Comparison of ENCODE assay signal across 9 cellular contexts in genomic region chr10:3625959-3626751, GRCh38.
DNase-seq lines count a peak whose midpoint lies in the region; ATAC-seq and TF ChIP-seq lines count a peak whose summit lies in the region.
"Had no signal": no experiment of that assay in that cellular context is flagged by ENCODE, and none has a peak within 500 bp of the region (broad histone marks: within the 10 kb centered on the region; RNA-seq: fewer than 3 reads in every experiment).

No MANE protein-coding gene starts in this region.

- no peaks in the 10 kb centered on the region for H3K36me3 ChIP-seq in Karpas-422 (ENCODE audit: insufficient read depth, low read length)
- no peaks in the 10 kb centered on the region for H3K36me3 ChIP-seq in kidney epithelial cell (ENCODE audit: control insufficient read depth, insufficient read depth, low read length)
- no peaks in the 10 kb centered on the region for H3K36me3 ChIP-seq in H7 (replicated peaks; ENCODE audit: control insufficient read depth, insufficient read depth, low read length)

- H3K9me3 ChIP-seq in Karpas-422 (ENCODE audit: low read length), result no peaks in the 10 kb centered on the region

- no peak overlapping the region for H2AFZ ChIP-seq in Karpas-422 (ENCODE audit: low read length)

- H3K36me3 Mint-ChIP-seq in HFFc6 (ENCODE audit: low read depth) (no peaks in the 10 kb centered on the region), nephron progenitor cell (ENCODE audit: low read depth) (no peaks in the 10 kb centered on the region)

- H3K4me3 ChIP-seq in Karpas-422 (ENCODE audit: low read length), result no peak overlapping the region
- H3K4me3 ChIP-seq in kidney epithelial cell (ENCODE audit: low read depth, low read length), result no peak overlapping the region
- H3K4me3 ChIP-seq in H7 (ENCODE audit: insufficient read depth, low read depth, low read length), result no peak overlapping the region

- H3K27ac Mint-ChIP-seq in HFFc6 (peak overlapping the region; percentile 66), nephron progenitor cell (no peak overlapping the region)

- H3K27me3 Mint-ChIP-seq in HFFc6 (ENCODE audit: insufficient read depth) (peaks cover 5% of the 10 kb centered on the region; the same call in 1 of the 2 replicates), nephron progenitor cell (ENCODE audit: low read depth, poor library complexity) (peaks cover 3% of the 10 kb centered on the region)

- H3K4me1 Mint-ChIP-seq in HFFc6 (ENCODE audit: low read depth) (peaks cover 47% of the 10 kb centered on the region), nephron progenitor cell (no peaks in the 10 kb centered on the region)

- TF ChIP-seq CTCF in HFFc6 (IDR thresholded peaks at IDR 0.05) (no peak), kidney epithelial cell (IDR thresholded peaks at IDR 0.05; ENCODE audit: insufficient read depth, low read length, poor library complexity, severe bottlenecking) (no peak), nephron progenitor cell (IDR thresholded peaks at IDR 0.05) (no peak)

- no peaks in the 10 kb centered on the region for H3K9me2 ChIP-seq in Karpas-422 (replicated peaks; ENCODE audit: insufficient read depth, low read length)

- H4K20me1 ChIP-seq in Karpas-422 (ENCODE audit: insufficient read depth, low read depth, low read length), result no peaks in the 10 kb centered on the region

- H3K27ac ChIP-seq in Karpas-422 (ENCODE audit: low read length), result no peak overlapping the region

- H3K9me3 Mint-ChIP-seq in HFFc6 (peaks cover under 1% of the 10 kb centered on the region; the same call in 1 of the 2 replicates), nephron progenitor cell (peaks cover 18% of the 10 kb centered on the region)

- no peaks in the 10 kb centered on the region for H3K79me2 ChIP-seq in Karpas-422 (ENCODE audit: low read length)

- peak; percentile 78 for DNase-seq in HFFc6
- DNase-seq in Karpas-422, result peak; percentile 37
- DNase-seq in kidney epithelial cell (ENCODE audit: low read depth), result peak; percentile 45
- no peak for DNase-seq in nephron progenitor cell
- no peak for DNase-seq in superior temporal gyrus (ENCODE audit: extremely low spot score)
- DNase-seq in H7, result no peak
- DNase-seq in NCI-H2227 (lab: John Stamatoyannopoulos, UW; ENCODE audit: unreplicated experiment), result no peak
- DNase-seq: activated T-cell treated with anti-CD3 and anti-CD28 coated beads, Interleukin-2, amount 50 U/mL, for 1 hour had no signal

- H3K4me1 ChIP-seq in Karpas-422 (ENCODE audit: low read length), result peaks cover 16% of the 10 kb centered on the region

- H3K4me3 Mint-ChIP-seq in HFFc6 (peak overlapping the region; percentile 73; the same call in 1 of the 2 replicates), nephron progenitor cell (no peak overlapping the region)

- H3K27me3 ChIP-seq in Karpas-422 (ENCODE audit: low read length), result no peaks in the 10 kb centered on the region
- H3K27me3 ChIP-seq in kidney epithelial cell (ENCODE audit: control insufficient read depth, insufficient read depth, low read length), result no peaks in the 10 kb centered on the region
- H3K27me3 ChIP-seq in H7 (ENCODE audit: control insufficient read depth, insufficient read depth, low read length), result no peaks in the 10 kb centered on the region

- ATAC-seq in GM18520 (IDR thresholded peaks at IDR 0.05; ENCODE audit: unreplicated experiment), result peak; percentile 38

- no peak overlapping the region for H3K4me2 ChIP-seq in Karpas-422 (ENCODE audit: low read depth, low read length, poor library complexity, severe bottlenecking)

- no peak overlapping the region for H3K9ac ChIP-seq in Karpas-422 (ENCODE audit: low read length)

Comparison
In these comparisons a context has a peak if more than half of its experiments do, and no peak if none do; other contexts are left out.
1. DNase-seq: peak in HFFc6 (single experiment), Karpas-422 (single experiment) and kidney epithelial cell (single experiment); none in nephron progenitor cell (single experiment), superior temporal gyrus (single experiment), H7 (single experiment) and NCI-H2227 (single experiment).